8 cellular contexts compared by ENCODE assay signal in the genomic region with DNA sequence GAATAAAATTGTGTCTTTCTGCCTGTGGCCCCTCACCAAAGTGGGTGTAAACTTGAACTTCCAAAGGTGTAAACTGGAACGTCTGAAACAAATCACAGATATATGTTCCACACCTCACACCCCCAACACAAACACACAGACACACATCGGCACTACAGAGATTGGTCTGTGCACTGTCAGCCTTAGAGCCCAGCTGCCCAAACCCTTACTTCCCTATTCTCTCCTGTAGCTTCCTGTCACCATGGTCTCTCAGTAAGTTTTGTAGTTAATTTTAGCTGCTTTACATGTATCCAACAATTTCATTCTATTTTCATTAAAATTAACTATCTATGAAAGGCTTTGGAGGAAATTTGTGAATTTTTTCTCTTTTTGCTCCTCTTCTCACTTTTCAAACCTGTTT.
DNase-seq lines count a peak whose midpoint lies in the region; ATAC-seq and TF ChIP-seq lines count a peak whose summit lies in the region.

No MANE protein-coding gene starts in this region.

- TF ChIP-seq CTCF in GM06990 (IDR thresholded peaks at IDR 0.05; ENCODE audit: insufficient read depth, low read length, poor library complexity, severe bottlenecking) = no peak

- no peaks in the 10 kb centered on the region for H3K27me3 ChIP-seq in GM06990 (replicated peaks; ENCODE audit: control insufficient read depth, insufficient read depth, low read length)

- DNase-seq in GM06990 (ENCODE audit: extremely low read depth, insufficient read length) (peak; percentile 48), germinal center (ENCODE audit: low spot score) (peak; percentile 56), DMS 273 treated with DMSO at 0.1 percent for 48 hours (lab: John Stamatoyannopoulos, UW) (no peak), NK-92 (lab: John Stamatoyannopoulos, UW; ENCODE audit: unreplicated experiment) (no peak), HPDE6-E6E7 (ENCODE audit: extremely low spot score) (no peak), iPS-NIHi11 (ENCODE audit: low spot score) (no peak)

- peaks cover 7% of the 10 kb centered on the region for H3K36me3 ChIP-seq in GM06990 (ENCODE audit: control insufficient read depth, insufficient read depth, low read length)

- ATAC-seq in GM21381 (IDR thresholded peaks at IDR 0.05; ENCODE audit: unreplicated experiment) (peak; percentile 71), HG03469 (IDR thresholded peaks at IDR 0.05; ENCODE audit: unreplicated experiment) (peak; percentile 81)

- H3K4me3 ChIP-seq in GM06990 (replicated peaks; ENCODE audit: low read depth, low read length) = peak overlapping the region; percentile 12; the same call in 1 of the 2 replicates

Comparison
In these comparisons a context has a peak if more than half of its experiments do, and no peak if none do; other contexts are left out.
1. DNase-seq: peak in GM06990 (single experiment) and germinal center (single experiment); none in DMS 273 treated with DMSO at 0.1 percent for 48 hours (single experiment), NK-92 (single experiment), HPDE6-E6E7 (single experiment) and iPS-NIHi11 (single experiment).